9 cellular contexts compared by ENCODE assay signal in the genomic region with DNA sequence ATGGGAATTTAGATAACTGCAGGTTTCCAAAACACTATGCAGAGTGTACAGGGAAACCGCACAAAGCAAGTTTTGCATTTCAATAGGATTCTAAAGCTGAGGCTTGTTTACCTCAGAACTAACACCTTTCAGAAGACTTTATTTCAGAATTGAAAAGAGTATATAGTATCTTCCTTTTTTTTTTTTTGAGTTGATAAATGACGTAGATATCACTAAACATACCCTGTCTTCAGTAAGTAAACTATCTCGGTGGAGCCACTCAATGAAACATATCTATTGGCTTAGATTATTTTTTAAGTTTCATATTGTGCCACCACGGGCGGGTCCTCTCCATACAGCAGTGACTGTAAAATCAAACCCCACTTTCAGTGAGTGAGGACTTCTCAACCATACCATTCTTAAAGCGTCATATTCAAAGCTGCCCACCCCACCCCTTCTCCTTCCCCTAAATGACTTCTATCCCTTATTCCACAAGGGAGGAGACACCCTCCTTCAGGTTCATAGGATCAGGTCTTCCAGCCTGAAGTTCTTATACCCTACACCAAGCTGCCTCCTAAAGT. TPM values are rescaled to one million over a fixed set of nuclear protein-coding genes. Genes with fewer than 3 reads are reported as not detected.
DNase-seq lines count a peak whose midpoint lies in the region; ATAC-seq and TF ChIP-seq lines count a peak whose summit lies in the region.
"Had no signal": no experiment of that assay in that cellular context is flagged by ENCODE, and none has a peak within 500 bp of the region (broad histone marks: within the 10 kb centered on the region; RNA-seq: fewer than 3 reads in every experiment).

No MANE protein-coding gene starts in this region.

- no peaks in the 10 kb centered on the region for H3K9me3 Mint-ChIP-seq in activated CD8-positive, alpha-beta memory T cell treated with anti-CD3 and anti-CD28 coated beads, Interleukin-2, amount 10 ng/mL, durations not matched to agents 7 days and 5 days (ENCODE audit: low read depth)

- peaks cover 24% of the 10 kb centered on the region for H3K79me2 ChIP-seq in mesendoderm (ENCODE audit: control insufficient read depth, insufficient read depth, low read length)

- WGBS in heart left ventricle, 4 donors, result 70 to 75% (median 72%) methylated on average over 6 of the region's 6 CpGs
- no CpG with 5 or more reads among the region's 6 CpGs for WGBS in mesendoderm (ENCODE audit: extremely low coverage, insufficient coverage, low lambda C conversion rate)

- H2AK5ac ChIP-seq in mesendoderm (ENCODE audit: low read length), result no peak overlapping the region

- H3K4me3 ChIP-seq in heart left ventricle, result no peak overlapping the region
- no peak overlapping the region for H3K4me3 ChIP-seq in mesendoderm (ENCODE audit: low read length)
- H3K4me3 ChIP-seq in upper lobe of right lung, result no peak overlapping the region

- DNase-seq in heart left ventricle (no peak), left cardiac atrium (no peak), mesendoderm (no peak), upper lobe of right lung (no peak), DMS53 treated with DMSO at 0.1 percent for 48 hours (lab: John Stamatoyannopoulos, UW; ENCODE audit: unreplicated experiment) (no peak), NCI-H524 treated with DMSO at 0.1 percent for 48 hours (lab: John Stamatoyannopoulos, UW) (no peak), Kasumi-1 (lab: John Stamatoyannopoulos, UW) (no peak)
- no peak for DNase-seq in activated CD8-positive, alpha-beta memory T cell treated with anti-CD3 and anti-CD28 coated beads, Interleukin-2, amount 10 ng/mL, durations not matched to agents 7 days and 5 days
- DNase-seq: posterior cingulate gyrus had no signal

- H3K4me1 ChIP-seq in heart left ventricle, result peaks cover 0 to 44% (median 15%) of the 10 kb centered on the region in 12 donors
- peaks cover 6% of the 10 kb centered on the region for H3K4me1 ChIP-seq in mesendoderm (ENCODE audit: control insufficient read depth, low read depth, low read length)
- peaks cover 13% of the 10 kb centered on the region for H3K4me1 ChIP-seq in upper lobe of right lung

- no peaks in the 10 kb centered on the region for H3K27me3 ChIP-seq in heart left ventricle
- H3K27me3 ChIP-seq in mesendoderm (ENCODE audit: insufficient read depth, low read length, poor library complexity), result no peaks in the 10 kb centered on the region
- no peaks in the 10 kb centered on the region for H3K27me3 ChIP-seq in upper lobe of right lung

- TF ChIP-seq CTCF in heart left ventricle (IDR thresholded peaks at IDR 0.05) (no peak), upper lobe of right lung (IDR thresholded peaks at IDR 0.05) (no peak)

- H3K23ac ChIP-seq in mesendoderm (ENCODE audit: low read length), result no peak overlapping the region

- no peaks in the 10 kb centered on the region for H3K79me1 ChIP-seq in mesendoderm (ENCODE audit: low read length)

- peaks cover 0 to 4% (median 0%) of the 10 kb centered on the region in 12 donors for H3K9me3 ChIP-seq in heart left ventricle
- H3K9me3 ChIP-seq in upper lobe of right lung, result no peaks in the 10 kb centered on the region

- H3K4me1 Mint-ChIP-seq in activated CD8-positive, alpha-beta memory T cell treated with anti-CD3 and anti-CD28 coated beads, Interleukin-2, amount 10 ng/mL, durations not matched to agents 7 days and 5 days, result peaks cover 50% of the 10 kb centered on the region

- peak overlapping the region; percentile 27 to 99 (median 98) for H3K27ac ChIP-seq in heart left ventricle
- peak overlapping the region; percentile 13 for H3K27ac ChIP-seq in mesendoderm (ENCODE audit: low read depth, low read length)
- H3K27ac ChIP-seq in upper lobe of right lung, result peak overlapping the region; percentile 18

- no peak overlapping the region for H4K5ac ChIP-seq in mesendoderm (ENCODE audit: low read length)

- H3K27me3 Mint-ChIP-seq in activated CD8-positive, alpha-beta memory T cell treated with anti-CD3 and anti-CD28 coated beads, Interleukin-2, amount 10 ng/mL, durations not matched to agents 7 days and 5 days, result no peaks in the 10 kb centered on the region

- H2BK15ac ChIP-seq in mesendoderm (replicated peaks; ENCODE audit: low read depth), result no peak overlapping the region

- H3K18ac ChIP-seq in mesendoderm (ENCODE audit: low read length), result peak overlapping the region; percentile 78

- H3K4ac ChIP-seq in mesendoderm (ENCODE audit: low read depth, low read length), result peak overlapping the region; percentile 36

- no peak overlapping the region for H4K8ac ChIP-seq in mesendoderm (ENCODE audit: low read depth, low read length)

- peaks cover 12% of the 10 kb centered on the region for H3K36me3 Mint-ChIP-seq in activated CD8-positive, alpha-beta memory T cell treated with anti-CD3 and anti-CD28 coated beads, Interleukin-2, amount 10 ng/mL, durations not matched to agents 7 days and 5 days

- H3K27ac Mint-ChIP-seq in activated CD8-positive, alpha-beta memory T cell treated with anti-CD3 and anti-CD28 coated beads, Interleukin-2, amount 10 ng/mL, durations not matched to agents 7 days and 5 days, result peak overlapping the region; percentile 91

- H3K4me2 ChIP-seq in mesendoderm (ENCODE audit: low read length), result no peak overlapping the region

- peak overlapping the region; percentile 72 for H3K56ac ChIP-seq in mesendoderm (ENCODE audit: low read length)

- CTCF ChIA-PET in activated CD8-positive, alpha-beta memory T cell treated with anti-CD3 and anti-CD28 coated beads, Interleukin-2, amount 10 ng/mL, durations not matched to agents 7 days and 5 days (lab: Charles Lee), result interaction anchor here (0.8 to 5.2 kb wide), 3 partner anchors 161 to 449 kb away, joined by 3 to 45 read pairs (median 3); no protein-coding TSS in a partner anchor

- H3K36me3 ChIP-seq in heart left ventricle (no peaks in the 10 kb centered on the region), mesendoderm (ENCODE audit: control insufficient read depth, insufficient read depth, low read length) (no peaks in the 10 kb centered on the region), upper lobe of right lung (no peaks in the 10 kb centered on the region)

- H3K9ac ChIP-seq in mesendoderm (ENCODE audit: low read length), result peak overlapping the region; percentile 26

- peak overlapping the region; percentile 60 for H2BK5ac ChIP-seq in mesendoderm (ENCODE audit: low read length)

- H2BK120ac ChIP-seq in mesendoderm (ENCODE audit: low read depth, low read length), result peak overlapping the region; percentile 6

- ATAC-seq in heart left ventricle (no peak), left cardiac atrium (no peak), upper lobe of right lung (no peak)
- no peak for ATAC-seq in activated CD8-positive, alpha-beta memory T cell treated with anti-CD3 and anti-CD28 coated beads, Interleukin-2, amount 10 ng/mL, durations not matched to agents 7 days and 5 days

- peak overlapping the region; percentile 70 for H3K4me3 Mint-ChIP-seq in activated CD8-positive, alpha-beta memory T cell treated with anti-CD3 and anti-CD28 coated beads, Interleukin-2, amount 10 ng/mL, durations not matched to agents 7 days and 5 days

- no peak for TF ChIP-seq POLR2A in heart left ventricle (IDR thresholded peaks at IDR 0.05)

- intact Hi-C loops in heart left ventricle (cut with DNase I) (loop anchor here in 8 of 10 donors (5.0 to 10.0 kb wide), 22 partner anchors 64 to 1183 kb away; no protein-coding TSS in a partner anchor), left cardiac atrium (cut with DNase I) (loop anchor here (5.0 to 10.0 kb wide), 3 partner anchors 74 to 1126 kb away; no protein-coding TSS in a partner anchor), upper lobe of right lung (cut with DNase I) (loop anchor here (5.0 kb wide), 1 partner anchor 158 kb away; no protein-coding TSS in a partner anchor)

RNA-seq across cellular contexts. Expression of a gene that starts 2.0 kb away (rescaled TPM):
- total RNA-seq in heart left ventricle (100 to 1,000 TPM in 6 of 9 donors, 10 to 100 TPM in 3; 50.0 to 176 (median 120) TPM), left cardiac atrium (100 to 1,000 TPM; 118 to 125 TPM), upper lobe of right lung (156 TPM)
- polyA plus RNA-seq in heart left ventricle, result 10 to 100 TPM; 24.0 to 46.0 TPM
- 100 to 1,000 TPM; 143 to 214 TPM for total RNA-seq in activated CD8-positive, alpha-beta memory T cell treated with anti-CD3 and anti-CD28 coated beads, Interleukin-2, amount 10 ng/mL, durations not matched to agents 7 days and 5 days
- 70.0 TPM for polyA plus RNA-seq in mesendoderm (2013, experiment 1 of 2)
- 67.0 TPM for polyA plus RNA-seq in mesendoderm (2013, experiment 2 of 2)

Comparison
In these comparisons a context has a peak if more than half of its experiments do, and no peak if none do; other contexts are left out.
1. H3K27ac ChIP-seq: peak in every context shown above with its lines; median percentile 98 in heart left ventricle; 18 in upper lobe of right lung; 13 in mesendoderm.